ENCODE assay signal across 8 cellular contexts in genomic region chr2:223459328-223459939, GRCh38.
DNase-seq lines count a peak whose midpoint lies in the region; TF ChIP-seq lines count a peak whose summit lies in the region.
"Had no signal": no experiment of that assay in that cellular context is flagged by ENCODE, and none has a peak within 500 bp of the region (broad histone marks: within the 10 kb centered on the region; RNA-seq: fewer than 3 reads in every experiment).

No MANE protein-coding gene starts in this region.

- H3K36me3 Mint-ChIP-seq in MCF 10A (ENCODE audit: insufficient read depth, unreplicated experiment) (no peaks in the 10 kb centered on the region), osteocyte (ENCODE audit: unreplicated experiment) (no peaks in the 10 kb centered on the region)

- peaks cover 14% of the 10 kb centered on the region for H3K9me3 Mint-ChIP-seq in MCF 10A (ENCODE audit: unreplicated experiment)
- H3K9me3 Mint-ChIP-seq in osteocyte (ENCODE audit: unreplicated experiment): peaks cover 16% of the 10 kb centered on the region

- no TSS peak for BruUV-seq in MCF 10A (replicated peaks; lab: Mats Ljungman, UMichigan)

- DNase-seq in GM10266 (ENCODE audit: extremely low spot score) (no peak), NCI-H1694 (lab: John Stamatoyannopoulos, UW) (peak; percentile 74), MCF 10A (ENCODE audit: unreplicated experiment) (peak; percentile 49), osteocyte (ENCODE audit: extremely low spot score, unreplicated experiment) (no peak), GM10248 (ENCODE audit: extremely low spot score) (no peak)
- DNase-seq in stimulated activated naive CD4-positive, alpha-beta T cell (lab: John Stamatoyannopoulos, UW): no peak
- no peak for DNase-seq in activated naive CD4-positive, alpha-beta T cell (lab: John Stamatoyannopoulos, UW)
- DNase-seq: WERI-Rb-1 had no signal

- CTCF ChIA-PET in MCF 10A (lab: Yijun Ruan, JAX): interaction anchor here (0.6 to 2.4 kb wide), 6 partner anchors 11 to 1569 kb away, joined by 3 to 8 read pairs (median 3); no protein-coding TSS in a partner anchor
- CTCF ChIA-PET in GM10248 (lab: Yijun Ruan, JAX): interaction anchor here (1.0 to 1.7 kb wide), 6 partner anchors 17 to 824 kb away, joined by 3 to 7 read pairs (median 4); no protein-coding TSS in a partner anchor

- H3K4me3 Mint-ChIP-seq in MCF 10A (ENCODE audit: unreplicated experiment): no peak overlapping the region
- no peak overlapping the region for H3K4me3 Mint-ChIP-seq in osteocyte (ENCODE audit: unreplicated experiment)

- POLR2A ChIA-PET in MCF 10A (lab: Yijun Ruan, JAX) (interaction anchor here (0.6 to 1.0 kb wide), 4 partner anchors 12 to 424 kb away, joined by 3 to 4 read pairs (median 4); no protein-coding TSS in a partner anchor), GM10248 (lab: Yijun Ruan, JAX) (no interaction called here)

- peaks cover 25% of the 10 kb centered on the region for H3K4me1 Mint-ChIP-seq in MCF 10A (ENCODE audit: insufficient read depth, unreplicated experiment)
- peaks cover 16% of the 10 kb centered on the region for H3K4me1 Mint-ChIP-seq in osteocyte (ENCODE audit: unreplicated experiment)

- intact Hi-C loops in MCF 10A (cut with micrococcal nuclease): loop anchor here (2.0 kb wide), 2 partner anchors 153 to 339 kb away; no protein-coding TSS in a partner anchor

- peak; percentile 30 for TF ChIP-seq CTCF in GM10266 (IDR thresholded peaks at IDR 0.05; ENCODE audit: control insufficient read depth, insufficient read depth, low read depth, missing control alignments)
- TF ChIP-seq CTCF in MCF 10A (IDR thresholded peaks at IDR 0.05; ENCODE audit: unreplicated experiment): peak; percentile 47
- TF ChIP-seq CTCF in osteocyte (IDR thresholded peaks at IDR 0.05): peak; percentile 58
- no peak for TF ChIP-seq CTCF in GM10248 (IDR thresholded peaks at IDR 0.05; ENCODE audit: control extremely low read depth, extremely low read depth, low read depth, missing control alignments)

- H3K27me3 Mint-ChIP-seq in MCF 10A (ENCODE audit: insufficient read depth, unreplicated experiment) (no peaks in the 10 kb centered on the region), osteocyte (ENCODE audit: unreplicated experiment) (no peaks in the 10 kb centered on the region)

- no peak overlapping the region for H3K27ac Mint-ChIP-seq in MCF 10A (ENCODE audit: low read depth, unreplicated experiment)
- no peak overlapping the region for H3K27ac Mint-ChIP-seq in osteocyte (ENCODE audit: unreplicated experiment)

Comparison
In these comparisons a context has a peak if more than half of its experiments do, and no peak if none do; other contexts are left out.
1. DNase-seq: peak in NCI-H1694 (single experiment) and MCF 10A (single experiment); none in GM10266 (single experiment), osteocyte (single experiment), stimulated activated naive CD4-positive, alpha-beta T cell (0 of 6), GM10248 (single experiment) and activated naive CD4-positive, alpha-beta T cell (0 of 4).